35 cellular contexts compared by ENCODE assay signal in the genomic region with DNA sequence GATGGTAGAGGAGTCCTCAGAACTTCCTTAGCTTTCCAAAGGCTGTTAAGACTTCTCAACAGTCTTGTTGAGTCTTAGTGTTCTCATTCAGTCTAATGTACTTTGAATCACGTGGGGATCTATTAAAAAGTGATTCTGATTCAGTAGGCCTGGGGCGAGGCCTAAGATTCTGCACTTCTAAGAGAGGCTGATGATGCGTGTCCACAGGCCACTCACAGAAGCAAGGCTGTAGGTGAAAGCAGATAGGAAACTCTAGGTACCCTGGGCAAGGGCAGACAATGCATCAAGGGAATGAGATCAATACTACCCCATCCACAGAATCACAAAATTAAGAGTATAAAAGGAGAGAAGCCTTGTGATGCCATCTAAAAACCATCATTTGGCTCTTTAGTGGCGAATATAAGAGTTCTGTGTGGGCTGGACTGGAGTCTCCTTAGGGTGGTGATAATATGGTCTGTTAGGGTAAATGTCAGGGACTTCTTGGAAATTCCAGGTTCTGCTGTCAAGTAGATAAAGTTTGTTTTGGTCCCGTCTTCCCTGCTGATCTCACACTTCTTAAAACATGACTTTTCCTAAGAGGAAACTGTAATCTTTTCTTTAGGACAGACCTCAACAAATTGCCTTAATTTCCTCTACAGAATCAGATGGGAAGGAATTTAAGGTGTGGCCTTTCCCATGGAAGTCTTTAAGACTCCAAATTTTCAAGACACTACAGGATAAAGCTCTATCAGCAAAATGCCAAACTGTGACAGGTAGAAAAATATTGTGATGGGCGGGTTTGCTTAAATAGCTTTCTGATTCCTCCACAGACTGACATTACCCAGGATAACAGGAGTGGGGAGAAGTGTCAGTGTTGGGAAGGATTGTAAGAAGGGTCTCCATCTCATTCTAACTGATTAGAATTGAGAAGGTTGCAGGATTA. TPM values are rescaled to one million over a fixed set of nuclear protein-coding genes. Genes with fewer than 3 reads are reported as not detected.
DNase-seq lines count a peak whose midpoint lies in the region; ATAC-seq, FAIRE-seq and TF ChIP-seq lines count a peak whose summit lies in the region.
"Had no signal": no experiment of that assay in that cellular context is flagged by ENCODE, and none has a peak within 500 bp of the region (broad histone marks: within the 10 kb centered on the region; RNA-seq: fewer than 3 reads in every experiment).

No MANE protein-coding gene starts in this region.

- H4K20me1 ChIP-seq in K562 (replicated peaks; ENCODE audit: control insufficient read depth, insufficient read depth, low read length): no peaks in the 10 kb centered on the region

- H3K9me3 Mint-ChIP-seq in type B pancreatic cell: peaks cover 4% of the 10 kb centered on the region
- H3K9me3 Mint-ChIP-seq: activated naive CD4-positive, alpha-beta T cell treated with anti-CD3 and anti-CD28 coated beads for 36 hours; stimulated activated effector memory CD8-positive, alpha-beta T cell treated with anti-CD3 and anti-CD28 coated beads, Interleukin-12 subunit alpha, Interleukin-12 subunit beta, amount 100 ng/mL, for 72 hours had no signal

- H3K4me3 Mint-ChIP-seq in type B pancreatic cell: peak overlapping the region; percentile 35
- H3K4me3 Mint-ChIP-seq: activated CD8-positive, alpha-beta T cell treated with anti-CD3 and anti-CD28 coated beads, Interleukin-2, amount 10 ng/mL, durations not matched to agents 7 days and 5 days; activated naive CD4-positive, alpha-beta T cell treated with anti-CD3 and anti-CD28 coated beads for 36 hours; CD4-positive, CD25-positive, alpha-beta regulatory T cell; natural killer cell; stimulated activated effector memory CD8-positive, alpha-beta T cell treated with anti-CD3 and anti-CD28 coated beads, Interleukin-12 subunit alpha, Interleukin-12 subunit beta, amount 100 ng/mL, for 72 hours had no signal

- WGBS in heart right ventricle, 2 donors: 83 to 89% methylated on average over 6 of the region's 6 CpGs
- WGBS in K562 (ENCODE audit: insufficient coverage, low coverage, missing lambda C conversion rate): 2% methylated on average over 5 of the region's 6 CpGs
- no CpG with 5 or more reads among the region's 6 CpGs for WGBS in mesendoderm (ENCODE audit: extremely low coverage, insufficient coverage, low lambda C conversion rate)

- FAIRE-seq in K562 (lab: Jason Lieb, UNC): peak; percentile 81
- FAIRE-seq: D721Med, endometrium, GM19239, HTR-8/SVneo had no signal

- no peak overlapping the region for H3K18ac ChIP-seq in mesendoderm (ENCODE audit: low read length)

- TF ChIP-seq POLR2A in K562 (conservative IDR thresholded peaks at IDR 0.05): no peak

- H3K27me3 Mint-ChIP-seq in type B pancreatic cell: no peaks in the 10 kb centered on the region
- H3K27me3 Mint-ChIP-seq: CD4-positive, CD25-positive, alpha-beta regulatory T cell had no signal

- H3K27ac Mint-ChIP-seq in type B pancreatic cell: no peak overlapping the region
- H3K27ac Mint-ChIP-seq: activated CD8-positive, alpha-beta T cell treated with anti-CD3 and anti-CD28 coated beads, Interleukin-2, amount 10 ng/mL, durations not matched to agents 7 days and 5 days; activated naive CD4-positive, alpha-beta T cell treated with anti-CD3 and anti-CD28 coated beads for 36 hours; CD4-positive, CD25-positive, alpha-beta regulatory T cell; stimulated activated effector memory CD8-positive, alpha-beta T cell treated with anti-CD3 and anti-CD28 coated beads, Interleukin-12 subunit alpha, Interleukin-12 subunit beta, amount 100 ng/mL, for 72 hours had no signal

- H3K79me2 ChIP-seq in K562 (ENCODE audit: control insufficient read depth, insufficient read depth, low read length): no peaks in the 10 kb centered on the region
- H3K79me2 ChIP-seq in mesendoderm (ENCODE audit: control insufficient read depth, insufficient read depth, low read length): no peaks in the 10 kb centered on the region

- H2AK5ac ChIP-seq in mesendoderm (ENCODE audit: low read length): no peak overlapping the region

- intact Hi-C loops in heart right ventricle (cut with DNase I) (loop anchor here in 5 of 10 donors (5.0 to 10.0 kb wide), 5 partner anchors 43 to 67 kb away; partner anchors contain the start of genes NAB1 (in 2 of the 5) and NEMP2 (in 1 of the 5)), left ventricle myocardium superior (cut with micrococcal nuclease) (no loop called here), K562 (cut with micrococcal nuclease) (loop anchor here (5.0 kb wide), 1 partner anchor 48 kb away; the partner anchor contains the start of gene NEMP2)

- peak overlapping the region in 6 of 10 donors; percentile 8 to 76 (median 46) for H3K27ac ChIP-seq in heart right ventricle
- H3K27ac ChIP-seq in K562 (ENCODE audit: extremely low read depth, low read depth, low read length): peak overlapping the region; percentile 72
- H3K27ac ChIP-seq in mesendoderm (ENCODE audit: low read depth, low read length): no peak overlapping the region
- H3K27ac ChIP-seq: adrenal gland, gastrocnemius medialis, left lung, psoas muscle had no signal

- ATAC-seq in heart right ventricle: no peak
- ATAC-seq in left ventricle myocardium superior: no peak
- peak; percentile 68 for ATAC-seq in K562
- ATAC-seq: activated CD8-positive, alpha-beta T cell treated with anti-CD3 and anti-CD28 coated beads, Interleukin-2, amount 10 ng/mL, durations not matched to agents 7 days and 5 days; gastrocnemius medialis; left lung; natural killer cell; psoas muscle; stimulated activated effector memory CD8-positive, alpha-beta T cell treated with anti-CD3 and anti-CD28 coated beads, Interleukin-12 subunit alpha, Interleukin-12 subunit beta, amount 100 ng/mL, for 72 hours had no signal

- H4K5ac ChIP-seq in mesendoderm (ENCODE audit: low read length): no peak overlapping the region

- BruUV-seq in K562 (replicated peaks; lab: Mats Ljungman, UMichigan): no TSS peak

- H3K4me1 ChIP-seq in heart right ventricle (peaks cover 6 to 74% (median 45%) of the 10 kb centered on the region in 9 donors), K562 (replicated peaks in 1 of 2; ENCODE audit: control insufficient read depth in 2 of 2, insufficient read depth in 2 of 2, low read length in 2 of 2) (peaks cover 4 to 58% of the 10 kb centered on the region in 2 experiments; a peak in 4 of 5 replicates), mesendoderm (ENCODE audit: control insufficient read depth, low read depth, low read length) (no peaks in the 10 kb centered on the region)
- H3K4me1 ChIP-seq: psoas muscle had no signal

- no peak overlapping the region for H3K23ac ChIP-seq in mesendoderm (ENCODE audit: low read length)

- H3K36me3 Mint-ChIP-seq in type B pancreatic cell: no peaks in the 10 kb centered on the region
- H3K36me3 Mint-ChIP-seq: CD4-positive, CD25-positive, alpha-beta regulatory T cell; natural killer cell; stimulated activated effector memory CD8-positive, alpha-beta T cell treated with anti-CD3 and anti-CD28 coated beads, Interleukin-12 subunit alpha, Interleukin-12 subunit beta, amount 100 ng/mL, for 72 hours had no signal

- H2BK5ac ChIP-seq in mesendoderm (ENCODE audit: low read length): no peak overlapping the region

- H3K4me2 ChIP-seq in K562 (ENCODE audit: insufficient read depth, low read length) (peak overlapping the region; percentile 67), mesendoderm (ENCODE audit: low read length) (no peak overlapping the region)
- H3K4me2 ChIP-seq: PC-9 had no signal

- TF ChIP-seq CTCF in heart right ventricle (IDR thresholded peaks at IDR 0.05): no peak
- TF ChIP-seq CTCF in K562 (IDR thresholded peaks at IDR 0.05 in 2 of 3, conservative IDR thresholded peaks at IDR 0.05 in 1 of 3; ENCODE audit: insufficient read depth in 2 of 3, low read depth in 1 of 3, low read length in 3 of 3): no peak
- no peak for TF ChIP-seq CTCF in type B pancreatic cell (conservative IDR thresholded peaks at IDR 0.05)

- H3K79me1 ChIP-seq in mesendoderm (ENCODE audit: low read length): no peaks in the 10 kb centered on the region

- TF ChIP-seq RAD21 in K562 (CRISPR knock-in tag; conservative IDR thresholded peaks at IDR 0.05 in 1 of 2, IDR thresholded peaks at IDR 0.05 in 1 of 2): no peak

- H3K4me3 ChIP-seq in heart right ventricle (no peak overlapping the region), K562 (no peak overlapping the region), mesendoderm (ENCODE audit: low read length) (no peak overlapping the region)
- H3K4me3 ChIP-seq: adrenal gland, dorsolateral prefrontal cortex, gastrocnemius medialis, left lung, MG63, PC-9, psoas muscle had no signal

- H3K36me3 ChIP-seq in heart right ventricle (no peaks in the 10 kb centered on the region), K562 (ENCODE audit: control insufficient read depth, insufficient read depth, low read length) (no peaks in the 10 kb centered on the region), mesendoderm (ENCODE audit: control insufficient read depth, insufficient read depth, low read length) (no peaks in the 10 kb centered on the region)
- H3K36me3 ChIP-seq: adrenal gland, gastrocnemius medialis, left lung, MG63 had no signal

- peak overlapping the region; percentile 69 for H2AFZ ChIP-seq in K562 (ENCODE audit: low read depth, low read length)
- H2AFZ ChIP-seq: PC-9 had no signal

- no peak overlapping the region for H3K56ac ChIP-seq in mesendoderm (ENCODE audit: low read length)

- TF ChIP-seq EP300 in K562 (IDR thresholded peaks at IDR 0.05; ENCODE audit: low read length): peak; percentile 93

- no peak overlapping the region for H2BK15ac ChIP-seq in mesendoderm (replicated peaks; ENCODE audit: low read depth)

- H2BK120ac ChIP-seq in mesendoderm (ENCODE audit: low read depth, low read length): no peak overlapping the region

- in situ Hi-C loops in K562 (cut with MboI): no loop called here

- CTCF ChIA-PET in K562 (lab: Yijun Ruan, JAX; ENCODE audit: low intra/inter-chr PET ratio): no interaction called here

- DNase-seq in heart right ventricle: no peak
- no peak for DNase-seq in left ventricle myocardium superior
- DNase-seq in K562 (ENCODE audit: extremely low read depth in 1 of 4, low spot score in 3 of 4): peak in 2 of 4 experiments; percentile 70 to 80
- no peak for DNase-seq in mesendoderm
- DNase-seq in type B pancreatic cell (ENCODE audit: extremely low spot score, unreplicated experiment): no peak
- DNase-seq in NCI-H2227 (lab: John Stamatoyannopoulos, UW; ENCODE audit: unreplicated experiment): no peak
- no peak for DNase-seq in retina
- DNase-seq in GDM1 (lab: John Stamatoyannopoulos, UW): no peak
- DNase-seq: activated CD8-positive, alpha-beta T cell treated with anti-CD3 and anti-CD28 coated beads, Interleukin-2, amount 10 ng/mL, durations not matched to agents 7 days and 5 days; activated naive CD4-positive, alpha-beta T cell treated with anti-CD3 and anti-CD28 coated beads for 36 hours; adrenal gland; AML-193; CD4-positive, CD25-positive, alpha-beta regulatory T cell; cerebellar nuclear complex; dorsolateral prefrontal cortex; gastrocnemius medialis; KBM-7; left lung; MG63; midbrain; natural killer cell; NCI-H1930; NCI-H2171 treated with DMSO at 0.1 percent for 48 hours; NCI-H524; NK-92 treated with Interleukin-12 subunit alpha and Interleukin-12 subunit beta, amount 100 ng/mL, for 24 hours; occipital lobe; PC-9; psoas muscle; SHP77; T-helper 2 cell had no signal

- no peak overlapping the region for H3K4ac ChIP-seq in mesendoderm (ENCODE audit: low read depth, low read length)

- no peaks in the 10 kb centered on the region for H3K9me3 ChIP-seq in heart right ventricle
- H3K9me3 ChIP-seq in K562 (replicated peaks; ENCODE audit: control insufficient read depth, insufficient read depth, low read depth, low read length): no peaks in the 10 kb centered on the region; the same call in 1 of the 2 replicates
- H3K9me3 ChIP-seq: adrenal gland, gastrocnemius medialis, left lung, MG63, psoas muscle had no signal

- H3K9ac ChIP-seq in K562 (ENCODE audit: insufficient read depth in 1 of 2, low read depth in 2 of 2, low read length in 2 of 2) (peak overlapping the region; percentile 14 to 62; a peak in 3 of 4 replicates), mesendoderm (ENCODE audit: low read length) (no peak overlapping the region)

- POLR2A ChIA-PET in K562 (lab: Yijun Ruan, JAX): interaction anchor here (1.7 kb wide), 1 partner anchor 8 kb away, joined by 4 read pairs; no protein-coding TSS in a partner anchor

- peak overlapping the region; percentile 65 for H4K8ac ChIP-seq in mesendoderm (ENCODE audit: low read depth, low read length)

- H3K27me3 ChIP-seq in heart right ventricle (no peaks in the 10 kb centered on the region), K562 (ENCODE audit: control insufficient read depth in 2 of 2, insufficient read depth in 2 of 2, low read length in 2 of 2) (no peaks in the 10 kb centered on the region), mesendoderm (ENCODE audit: insufficient read depth, low read length, poor library complexity) (no peaks in the 10 kb centered on the region)
- H3K27me3 ChIP-seq: adrenal gland, dorsolateral prefrontal cortex, gastrocnemius medialis, left lung, MG63 had no signal

- H3K4me1 Mint-ChIP-seq in type B pancreatic cell (ENCODE audit: unreplicated experiment): peaks cover 46% of the 10 kb centered on the region

- no peaks in the 10 kb centered on the region for H3K9me1 ChIP-seq in K562 (ENCODE audit: control insufficient read depth, insufficient read depth, low read length)

RNA-seq across cellular contexts. Expression of gene NEMP2, which starts 45.7 kb away (rescaled TPM):
- total RNA-seq in heart right ventricle: 1 to 10 TPM; 2.0 to 4.7 (median 2.7) TPM
- polyA plus RNA-seq in heart right ventricle: under 1 TPM; 0.51 to 0.75 TPM
- 2.8 TPM for total RNA-seq in left ventricle myocardium superior
- 6.9 and 7.5 TPM in 2 replicates for total RNA-seq in K562 (2011; cell fraction: chromatin; rRNA removed; ENCODE audit: low replicate concordance)
- total RNA-seq in K562 (2011; cell fraction: nucleolus; rRNA removed): 3.7 and 4.3 TPM in 2 replicates
- total RNA-seq in K562 (2011; cell fraction: nucleoplasm; rRNA removed): 7.4 and 11.6 TPM in 2 replicates
- total RNA-seq in K562 (2014; rRNA removed): 1.4 and 1.6 TPM in 2 replicates
- total RNA-seq in K562 (2014; rRNA removed; fragmentation: Illumina TruSeq; extraction: Trizol): 1.7 and 3.0 TPM in 2 replicates
- total RNA-seq in K562 (2015; rRNA removed; fragmentation: Illumina TruSeq; extraction: Trizol): 2.0 and 2.2 TPM in 2 replicates
- 2.4 and 3.3 TPM in 2 replicates for total RNA-seq in K562 (2021)
- polyA plus RNA-seq in K562 (2011; rRNA removed): 2.7 and 3.0 TPM in 2 replicates
- polyA plus RNA-seq in K562 (2011; cell fraction: cytosol; rRNA removed): 0.55 and 3.2 TPM in 2 replicates
- 1.9 and 2.0 TPM in 2 replicates for polyA plus RNA-seq in K562 (2011; cell fraction: nucleus; rRNA removed)
- 2.1 and 2.2 TPM in 2 replicates for polyA plus RNA-seq in K562 (2012)
- 1.1 and 2.0 TPM in 2 replicates for polyA plus RNA-seq in K562 (2014; fragmentation: Illumina TruSeq; extraction: Trizol)
- under 1 TPM; 0.32 to 0.36 TPM for polyA plus RNA-seq in K562 (2014; fragmentation: Nextera tagmentation; extraction: Ambion mirVana)
- 3.0 and 5.0 TPM in 2 replicates for polyA plus RNA-seq in K562 (2014; rRNA removed)
- polyA minus RNA-seq in K562 (2011; rRNA and poly(A)+ RNA removed): 9.7 and 10.6 TPM in 2 replicates
- polyA minus RNA-seq in K562 (2011; cell fraction: cytosol; rRNA and poly(A)+ RNA removed): 3.1 and 3.5 TPM in 2 replicates
- 6.3 and 9.2 TPM in 2 replicates for polyA minus RNA-seq in K562 (2011; cell fraction: nucleus; rRNA and poly(A)+ RNA removed)
- 2.0 TPM for polyA plus RNA-seq in mesendoderm (2013, experiment 1 of 2)
- 2.2 TPM for polyA plus RNA-seq in mesendoderm (2013, experiment 2 of 2)
- 5.8 and 7.2 TPM in 2 replicates for total RNA-seq in type B pancreatic cell (ENCODE audit: low replicate concordance)
